ENCODE assay signal across 6 cellular contexts in genomic region chr5:45748511-45748910, GRCh38. TPM values are rescaled to one million over a fixed set of nuclear protein-coding genes. Genes with fewer than 3 reads are reported as not detected.
"Had no signal": no experiment of that assay in that cellular context is flagged by ENCODE, and none has a peak within 500 bp of the region (broad histone marks: within the 10 kb centered on the region; RNA-seq: fewer than 3 reads in every experiment).

No MANE protein-coding gene starts in this region.

RNA-seq across cellular contexts. Expression of gene HCN1, which starts 52.3 kb away (rescaled TPM):
- total RNA-seq: NCI-H460; OCI-LY7; Peyer's patch; T-cell; T-helper 1 cell treated with Interleukin-12 subunit alpha and Interleukin-12 subunit beta and Interleukin-4 antibody, amounts not matched to agents 30 ng/mL and 1 ng/mL, for 36 hours; T-helper 17 cell had no signal
